1 cellular context compared by ENCODE assay signal in the genomic region with DNA sequence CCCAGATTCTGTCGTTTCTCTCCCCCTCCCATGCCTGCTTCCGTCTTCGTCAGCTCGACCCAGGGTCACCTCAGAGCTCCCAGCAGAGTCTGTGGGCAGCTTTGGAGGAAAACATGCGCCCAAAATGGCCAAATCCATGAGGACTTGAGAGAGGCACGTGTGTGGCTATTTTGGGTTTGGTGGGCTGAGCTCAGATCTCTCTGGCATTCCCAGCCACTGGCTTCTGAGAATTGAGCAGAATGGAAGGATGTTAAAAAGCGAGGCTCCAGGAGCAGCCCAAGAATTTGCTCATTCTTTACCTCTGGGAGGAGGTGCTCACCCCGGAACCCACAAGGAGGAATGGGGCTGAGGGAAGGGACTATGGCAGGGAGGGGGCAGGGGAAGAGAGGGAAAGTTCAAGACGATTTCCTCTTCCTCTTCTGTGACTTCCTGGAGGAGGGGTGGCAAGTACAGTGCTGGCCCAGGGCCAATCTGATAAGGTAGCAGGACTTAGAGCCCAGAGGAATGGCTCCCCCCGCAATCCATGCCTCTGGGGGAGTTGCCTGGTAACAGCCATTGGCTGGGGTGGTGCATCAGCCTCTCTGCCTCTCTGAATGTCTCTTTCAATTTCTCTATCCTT.
A peak's percentile ranks its signal among the peaks of the same experiment; 100 is the strongest.
TF ChIP-seq lines count a peak whose summit lies in the region.

No MANE protein-coding gene starts in this region.

TF ChIP-seq in K562, 482 proteins besides CTCF, POLR2A, EP300 and RAD21:
- peak; percentile 74 for TF ChIP-seq ZBTB40 (IDR thresholded peaks at IDR 0.05)
- TF ChIP-seq ZBTB40 (CRISPR knock-in tag; IDR thresholded peaks at IDR 0.05): no peak
- peak; percentile 13; the same call in 1 of the 2 replicates for TF ChIP-seq EHMT2 (IDR thresholded peaks at IDR 0.05)
- peak; percentile 55 for TF ChIP-seq RFX1 (IDR thresholded peaks at IDR 0.05)
- no peak for TF ChIP-seq HMG20B (CRISPR knock-in tag; IDR thresholded peaks at IDR 0.05)
- TF ChIP-seq ETV6 (IDR thresholded peaks at IDR 0.05; ENCODE audit: borderline replicate concordance in 1 of 2, low read depth in 2 of 2, low read length in 1 of 2): peak; percentile 90 to 91
- no peak for TF ChIP-seq ETV6 (CRISPR knock-in tag; IDR thresholded peaks at IDR 0.05; ENCODE audit: borderline replicate concordance)
- peak; percentile 40; the same call in 1 of the 2 replicates for TF ChIP-seq ELF1 (tag; IDR thresholded peaks at IDR 0.05)
- TF ChIP-seq MAZ (CRISPR knock-in tag; conservative IDR thresholded peaks at IDR 0.05 in 1 of 2, IDR thresholded peaks at IDR 0.05 in 1 of 2): peak in 1 of 2 experiments; percentile 39; a peak in 1 of 4 replicates
- 0 out of 2 replicates have a peak, but pooled peaks have one; percentile 10 for TF ChIP-seq CBX5 (IDR thresholded peaks at IDR 0.05; ENCODE audit: borderline replicate concordance, low read depth)
- peak; percentile 38; the same call in 1 of the 2 replicates for TF ChIP-seq MGA (IDR thresholded peaks at IDR 0.05)
- TF ChIP-seq IFI16 (CRISPR knock-in tag; IDR thresholded peaks at IDR 0.05): no peak
- no peak for TF ChIP-seq ARID2 (IDR thresholded peaks at IDR 0.05)
- TF ChIP-seq SPI1 (IDR thresholded peaks at IDR 0.05; ENCODE audit: borderline replicate concordance, low read depth, low read length): peak; percentile 71
- peak; percentile 93 for TF ChIP-seq VEZF1 (CRISPR knock-in tag; IDR thresholded peaks at IDR 0.05)
- TF ChIP-seq TSC22D4 (tag; IDR thresholded peaks at IDR 0.05): no peak
- TF ChIP-seq MIER1 (IDR thresholded peaks at IDR 0.05; ENCODE audit: low read depth): no peak
- peak; percentile 46; the same call in 1 of the 2 replicates for TF ChIP-seq ETV1 (tag; conservative IDR thresholded peaks at IDR 0.05; ENCODE audit: low read depth)
- peak in 1 of 3 experiments; percentile 50; a peak in 1 of 6 replicates for TF ChIP-seq ZBTB11 (CRISPR knock-in tag; IDR thresholded peaks at IDR 0.05)
- 0 out of 2 replicates have a peak, but pooled peaks have one; percentile 19 for TF ChIP-seq DPF2 (IDR thresholded peaks at IDR 0.05)
- peak; percentile 72 for TF ChIP-seq GABPA (tag; conservative IDR thresholded peaks at IDR 0.05; ENCODE audit: low read depth)
- peak; percentile 30 for TF ChIP-seq SMAD1 (IDR thresholded peaks at IDR 0.05; ENCODE audit: low read depth, low read length, partially characterized antibody)
- peak; percentile 59 for TF ChIP-seq L3MBTL2 (IDR thresholded peaks at IDR 0.05)
- peak; percentile 97 for TF ChIP-seq NFIC (IDR thresholded peaks at IDR 0.05)
